In genomic region chr3:100748967-100749366, GRCh38 we compare ENCODE assay signal across 2 cellular contexts.
TF ChIP-seq lines count a peak whose summit lies in the region.

No MANE protein-coding gene starts in this region.

TF ChIP-seq in liver, 16 proteins besides CTCF, POLR2A, EP300 and RAD21 (continued from another document):
- TF ChIP-seq ZBTB33 (IDR thresholded peaks at IDR 0.05) (peak; percentile 26), SP1 (IDR thresholded peaks at IDR 0.05) (peak; percentile 12), ATF3 (IDR thresholded peaks at IDR 0.05) (no peak), JUND (IDR thresholded peaks at IDR 0.05) (peak in 1 of 2 donors; percentile 44), REST (IDR thresholded peaks at IDR 0.05) (no peak), HNF4A (conservative IDR thresholded peaks at IDR 0.05) (peak; percentile 62 to 82)
TF ChIP-seq in liver: peak in this region for 7.

TF ChIP-seq in HepG2, 621 proteins besides CTCF, POLR2A, EP300 and RAD21:
- TF ChIP-seq ZNF318 (CRISPR knock-in tag; IDR thresholded peaks at IDR 0.05): no peak
- no peak for TF ChIP-seq CERS6 (CRISPR knock-in tag; IDR thresholded peaks at IDR 0.05)
- TF ChIP-seq TEAD2 (CRISPR knock-in tag; IDR thresholded peaks at IDR 0.05): no peak
- TF ChIP-seq ZNF276 (CRISPR knock-in tag; IDR thresholded peaks at IDR 0.05; ENCODE audit: low read depth): no peak
- TF ChIP-seq E2F1 (CRISPR knock-in tag; IDR thresholded peaks at IDR 0.05): no peak
- TF ChIP-seq ZNF800 (CRISPR knock-in tag; IDR thresholded peaks at IDR 0.05): no peak
- TF ChIP-seq HNRNPK (IDR thresholded peaks at IDR 0.05; ENCODE audit: low read depth, low read length, poor library complexity, severe bottlenecking): no peak
- no peak for TF ChIP-seq ZSCAN9 (CRISPR knock-in tag; IDR thresholded peaks at IDR 0.05; ENCODE audit: borderline replicate concordance)
- TF ChIP-seq SRSF1 (optimal IDR thresholded peaks at IDR 0.05; ENCODE audit: low read depth, low read length): no peak
- no peak for TF ChIP-seq ZNF761 (CRISPR knock-in tag; conservative IDR thresholded peaks at IDR 0.05)
- no peak for TF ChIP-seq CREB3 (CRISPR knock-in tag; IDR thresholded peaks at IDR 0.05)
- no peak for TF ChIP-seq ZBTB38 (CRISPR knock-in tag; IDR thresholded peaks at IDR 0.05)
- TF ChIP-seq TAF1 (CRISPR knock-in tag; IDR thresholded peaks at IDR 0.05): no peak
- no peak for TF ChIP-seq ZNF616 (CRISPR knock-in tag; IDR thresholded peaks at IDR 0.05; ENCODE audit: low read depth)
